Comparison of ENCODE assay signal across 18 cellular contexts in genomic region chr1:82392946-82393345, GRCh38.
"Had no signal": no experiment of that assay in that cellular context is flagged by ENCODE, and none has a peak within 500 bp of the region (broad histone marks: within the 10 kb centered on the region; RNA-seq: fewer than 3 reads in every experiment).

No MANE protein-coding gene starts in this region.

- H3K36me3 ChIP-seq: colonic mucosa, neutrophil, thoracic aorta, upper lobe of left lung had no signal

- DNase-seq: activated CD4-positive, alpha-beta memory T cell treated with anti-CD3 and anti-CD28 coated beads for 36 hours; activated CD4-positive, alpha-beta T cell treated with anti-CD3 and anti-CD28 coated beads for 36 hours; activated T-cell treated with anti-CD3 and anti-CD28 coated beads for 4 hours; caudate nucleus; colonic mucosa; immature natural killer cell; natural killer cell; stimulated activated CD4-positive, alpha-beta T cell treated with anti-CD3 and anti-CD28 coated beads, Interleukin-4, amount 100 ng/mL, for 24 hours; SW 1271; T-helper 2 cell; upper lobe of left lung had no signal

- H3K9me3 ChIP-seq: colonic mucosa, neutrophil, thoracic aorta, upper lobe of left lung had no signal

- H3K27ac ChIP-seq: colonic mucosa, neutrophil, parathyroid adenoma, thoracic aorta, upper lobe of left lung had no signal

- H3K27me3 ChIP-seq: colonic mucosa, neutrophil, upper lobe of left lung had no signal

- ATAC-seq: activated CD4-positive, alpha-beta T cell treated with anti-CD3 and anti-CD28 coated beads for 36 hours; natural killer cell; sciatic nerve; stimulated activated effector memory CD8-positive, alpha-beta T cell treated with anti-CD3 and anti-CD28 coated beads, Interleukin-12 subunit alpha, Interleukin-12 subunit beta, amount 100 ng/mL, for 72 hours; WTC11 had no signal

- H3K4me3 ChIP-seq: colonic mucosa, smooth muscle cell, thoracic aorta, upper lobe of left lung had no signal

- H3K4me1 ChIP-seq: colonic mucosa, parathyroid adenoma, upper lobe of left lung had no signal
